8 cellular contexts compared by ENCODE assay signal in genomic region chr1:155910621-155911121, GRCh38. TPM values are rescaled to one million over a fixed set of nuclear protein-coding genes. Genes with fewer than 3 reads are reported as not detected.
DNase-seq lines count a peak whose midpoint lies in the region; ATAC-seq and TF ChIP-seq lines count a peak whose summit lies in the region.

No MANE protein-coding gene starts in this region.

- no peaks in the 10 kb centered on the region for H3K9me3 ChIP-seq in right cardiac atrium (ENCODE audit: control insufficient read depth, low read length)

- intact Hi-C loops in right cardiac atrium (cut with DNase I), result loop anchor here in 1 of 4 donors (10.0 kb wide), 1 partner anchor 46 kb away; no protein-coding TSS in a partner anchor

- DNase-seq in COLO668 (lab: John Stamatoyannopoulos, UW; ENCODE audit: unreplicated experiment) (peak; percentile 34), GM20000 (ENCODE audit: low spot score) (peak; percentile 40), NCI-H2227 treated with DMSO at 0.1 percent for 48 hours (lab: John Stamatoyannopoulos, UW) (peak; percentile 48), right cardiac atrium (no peak), pons (ENCODE audit: low spot score) (peak; percentile 64), GM19238 (ENCODE audit: insufficient read length, low spot score) (no peak)

- peaks cover 4% of the 10 kb centered on the region for H3K4me1 ChIP-seq in right cardiac atrium (ENCODE audit: control insufficient read depth, insufficient read depth, low read length)

- no peak for TF ChIP-seq CTCF in GM20000 (IDR thresholded peaks at IDR 0.05; ENCODE audit: extremely low read depth, missing control alignments)

- peak overlapping the region; percentile 96 for H3K4me3 ChIP-seq in right cardiac atrium (ENCODE audit: low read length)

- 2 to 3% (median 2%) methylated on average over 11 of the region's 11 CpGs for WGBS in adipose tissue, 3 donors
- 1% methylated on average over 11 of the region's 11 CpGs for WGBS in right cardiac atrium

- H3K27me3 ChIP-seq in right cardiac atrium (ENCODE audit: control insufficient read depth, insufficient read depth), result no peaks in the 10 kb centered on the region

- peak overlapping the region; percentile 70 for H3K27ac ChIP-seq in adipose tissue (ENCODE audit: low read depth, low read length)
- H3K27ac ChIP-seq in right cardiac atrium (ENCODE audit: low read length), result peak overlapping the region; percentile 71

- ATAC-seq in right cardiac atrium (peak; percentile 73 to 77), GM18858 (IDR thresholded peaks at IDR 0.05; ENCODE audit: unreplicated experiment) (no peak)

RNA-seq across cellular contexts. Expression of gene RIT1, which starts 0.5 kb away (rescaled TPM):
- polyA plus RNA-seq in adipose tissue, result 10 to 100 TPM in 2 of 3 donors, 1 to 10 TPM in 1; 4.4 to 16.5 (median 13.8) TPM
- total RNA-seq in right cardiac atrium, result 10 to 100 TPM; 21.6 to 26.2 (median 22.5) TPM
- polyA plus RNA-seq in right cardiac atrium, result 9.4 TPM

RNA-seq across cellular contexts. Expression of gene KHDC4, which starts 23.5 kb away (rescaled TPM):
- polyA plus RNA-seq in adipose tissue (10 to 100 TPM; 14.9 to 16.6 (median 15.2) TPM), right cardiac atrium (20.0 TPM)
- 10 to 100 TPM; 24.0 to 29.3 (median 28.8) TPM for total RNA-seq in right cardiac atrium

RNA-seq across cellular contexts. Expression of gene RXFP4, which starts 30.8 kb away (rescaled TPM):
- under 1 TPM in 1 of 3 donors, not detected in 2; 0.07 TPM for polyA plus RNA-seq in adipose tissue
- not detected for total RNA-seq in right cardiac atrium
- not detected for polyA plus RNA-seq in right cardiac atrium

RNA-seq across cellular contexts. Expression of gene SYT11, which starts 51.3 kb away (rescaled TPM):
- polyA plus RNA-seq in adipose tissue (1 to 10 TPM; 1.6 to 3.6 (median 2.0) TPM), right cardiac atrium (4.7 TPM)
- 10 to 100 TPM; 11.4 to 15.4 (median 14.4) TPM for total RNA-seq in right cardiac atrium

RNA-seq across cellular contexts. Expression of gene GON4L, which starts 53.7 kb away (rescaled TPM):
- polyA plus RNA-seq in adipose tissue, result 10 to 100 TPM in 2 of 3 donors, 1 to 10 TPM in 1; 9.7 to 27.4 (median 15.2) TPM
- 10 to 100 TPM; 24.4 to 30.2 (median 27.1) TPM for total RNA-seq in right cardiac atrium
- polyA plus RNA-seq in right cardiac atrium, result 13.8 TPM

Comparison
In these comparisons a context has a peak if more than half of its experiments do, and no peak if none do; other contexts are left out.
1. DNase-seq: peak in COLO668 (single experiment), GM20000 (single experiment), NCI-H2227 treated with DMSO at 0.1 percent for 48 hours (single experiment) and pons (single experiment); none in right cardiac atrium (0 of 3) and GM19238 (single experiment).